ENCODE assay signal across 1 cellular context in genomic region chr6:111724505-111724904, GRCh38.
TF ChIP-seq lines count a peak whose summit lies in the region.

No MANE protein-coding gene starts in this region.

TF ChIP-seq in WTC11, 78 proteins besides CTCF, POLR2A, EP300 and RAD21 (continued from another document):
- TF ChIP-seq, protein P1, sequence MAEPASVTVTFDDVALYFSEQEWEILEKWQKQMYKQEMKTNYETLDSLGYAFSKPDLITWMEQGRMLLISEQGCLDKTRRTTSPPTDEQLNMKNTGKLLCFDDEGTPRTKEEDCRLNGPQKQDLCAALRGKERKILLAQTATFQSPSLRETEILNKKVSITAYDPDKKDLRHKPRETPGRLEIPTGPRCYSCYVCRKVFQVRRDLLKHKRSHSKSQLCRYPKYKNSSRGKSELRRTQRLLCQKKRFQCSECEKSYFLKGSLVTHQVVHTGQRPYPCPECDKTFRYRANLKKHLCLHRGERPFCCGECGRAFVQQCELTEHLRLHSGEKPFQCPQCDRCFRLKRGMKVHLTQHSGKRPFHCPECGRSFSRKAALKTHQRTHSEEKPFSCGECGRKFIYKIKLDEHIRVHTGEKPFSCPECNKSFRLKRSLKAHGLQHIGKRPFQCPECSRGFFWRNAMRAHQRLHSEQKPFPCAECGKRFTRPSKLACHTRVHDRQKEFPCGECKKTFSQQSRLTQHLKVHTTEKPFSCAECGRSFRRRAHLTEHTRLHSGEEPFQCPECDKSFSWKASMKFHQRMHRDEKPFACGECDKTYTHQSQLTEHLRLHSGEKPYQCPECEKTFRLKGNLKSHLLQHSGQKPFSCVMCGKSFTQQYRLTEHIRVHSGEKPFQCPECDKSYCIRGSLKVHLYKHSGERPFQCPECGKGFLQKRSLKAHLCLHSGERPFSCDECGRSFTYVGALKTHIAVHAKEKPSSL (CRISPR knock-in tag; conservative IDR thresholded peaks at IDR 0.05), result no peak
- TF ChIP-seq, protein P2, sequence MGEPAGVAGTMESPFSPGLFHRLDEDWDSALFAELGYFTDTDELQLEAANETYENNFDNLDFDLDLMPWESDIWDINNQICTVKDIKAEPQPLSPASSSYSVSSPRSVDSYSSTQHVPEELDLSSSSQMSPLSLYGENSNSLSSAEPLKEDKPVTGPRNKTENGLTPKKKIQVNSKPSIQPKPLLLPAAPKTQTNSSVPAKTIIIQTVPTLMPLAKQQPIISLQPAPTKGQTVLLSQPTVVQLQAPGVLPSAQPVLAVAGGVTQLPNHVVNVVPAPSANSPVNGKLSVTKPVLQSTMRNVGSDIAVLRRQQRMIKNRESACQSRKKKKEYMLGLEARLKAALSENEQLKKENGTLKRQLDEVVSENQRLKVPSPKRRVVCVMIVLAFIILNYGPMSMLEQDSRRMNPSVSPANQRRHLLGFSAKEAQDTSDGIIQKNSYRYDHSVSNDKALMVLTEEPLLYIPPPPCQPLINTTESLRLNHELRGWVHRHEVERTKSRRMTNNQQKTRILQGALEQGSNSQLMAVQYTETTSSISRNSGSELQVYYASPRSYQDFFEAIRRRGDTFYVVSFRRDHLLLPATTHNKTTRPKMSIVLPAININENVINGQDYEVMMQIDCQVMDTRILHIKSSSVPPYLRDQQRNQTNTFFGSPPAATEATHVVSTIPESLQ (CRISPR knock-in tag; IDR thresholded peaks at IDR 0.05), result no peak
- TF ChIP-seq STAT6 (CRISPR knock-in tag; conservative IDR thresholded peaks at IDR 0.05; ENCODE audit: low read depth), result no peak
- TF ChIP-seq NR3C1 (CRISPR knock-in tag; conservative IDR thresholded peaks at IDR 0.05; ENCODE audit: low read depth), result no peak
- TF ChIP-seq AFF4 (CRISPR knock-in tag; IDR thresholded peaks at IDR 0.05; ENCODE audit: borderline replicate concordance), result no peak
- TF ChIP-seq MYBL2 (CRISPR knock-in tag; IDR thresholded peaks at IDR 0.05), result no peak
